In the genomic region with DNA sequence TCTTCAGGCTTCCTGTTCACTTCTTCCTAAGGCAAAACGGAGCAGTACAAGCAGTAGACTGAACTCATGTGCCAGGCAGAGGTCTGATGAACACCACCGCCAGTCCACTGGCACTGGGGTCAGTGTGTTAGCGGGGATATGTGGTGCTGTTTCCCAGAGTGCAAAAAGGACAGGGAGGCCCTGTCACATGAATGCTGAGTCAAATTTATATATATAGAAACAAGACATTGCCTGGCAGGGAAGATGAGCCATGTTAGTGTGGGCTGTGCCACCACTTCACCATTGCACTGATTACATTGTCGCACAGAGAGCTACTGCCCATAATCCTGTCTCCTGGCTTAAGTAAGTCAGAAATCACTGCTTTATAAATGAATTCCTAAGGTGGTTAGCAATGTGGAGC, we compare ENCODE assay signal across 21 cellular contexts.
"Had no signal": no experiment of that assay in that cellular context is flagged by ENCODE, and none has a peak within 500 bp of the region (broad histone marks: within the 10 kb centered on the region; RNA-seq: fewer than 3 reads in every experiment).

No MANE protein-coding gene starts in this region.

- H3K27me3 ChIP-seq: testis, uterus had no signal

- H3K9me3 ChIP-seq: testis, uterus had no signal

- H3K4me3 Mint-ChIP-seq: activated CD4-positive, alpha-beta T cell treated with anti-CD3 and anti-CD28 coated beads, Interleukin-2, amount 10 ng/mL, durations not matched to agents 24 days and 14 days; activated CD8-positive, alpha-beta memory T cell treated with anti-CD3 and anti-CD28 coated beads, Interleukin-2, amount 10 ng/mL, durations not matched to agents 7 days and 5 days; activated CD8-positive, alpha-beta T cell treated with anti-CD3 and anti-CD28 coated beads for 36 hours; activated naive CD4-positive, alpha-beta T cell treated with anti-CD3 and anti-CD28 coated beads, Interleukin-2, amount 10 ng/mL, durations not matched to agents 7 days and 5 days; stimulated activated naive B cell treated with anti-CD40 and anti-IgM and Interleukin-4, amounts not matched to agents 10 μg/mL and 1 μg/mL and 100 μg/mL, for 72 hours; T-helper 17 cell had no signal

- H3K4me1 ChIP-seq: parathyroid adenoma, testis, uterus had no signal

- H2AFZ ChIP-seq: parathyroid adenoma had no signal

- H3K27ac ChIP-seq: parathyroid adenoma, skin epidermis, testis, uterus had no signal

- ATAC-seq: activated CD4-positive, CD25-positive, alpha-beta regulatory T cell treated with anti-CD3 and anti-CD28 coated beads, Interleukin-2, amount 50 U/mL, for 24 hours; activated CD8-positive, alpha-beta memory T cell treated with anti-CD3 and anti-CD28 coated beads, Interleukin-2, amount 10 ng/mL, durations not matched to agents 7 days and 5 days; activated CD8-positive, alpha-beta T cell treated with anti-CD3 and anti-CD28 coated beads for 36 hours; stimulated activated naive B cell treated with anti-CD40 and anti-IgM and Interleukin-4, amounts not matched to agents 10 μg/mL and 1 μg/mL and 100 μg/mL, for 72 hours; T-helper 17 cell had no signal

- H3K27me3 Mint-ChIP-seq: activated CD4-positive, alpha-beta T cell treated with anti-CD3 and anti-CD28 coated beads, Interleukin-2, amount 10 ng/mL, durations not matched to agents 24 days and 14 days; activated CD8-positive, alpha-beta memory T cell treated with anti-CD3 and anti-CD28 coated beads, Interleukin-2, amount 10 ng/mL, durations not matched to agents 7 days and 5 days; activated CD8-positive, alpha-beta T cell treated with anti-CD3 and anti-CD28 coated beads for 36 hours; activated naive CD4-positive, alpha-beta T cell treated with anti-CD3 and anti-CD28 coated beads, Interleukin-2, amount 10 ng/mL, durations not matched to agents 7 days and 5 days; stimulated activated naive B cell treated with anti-CD40 and anti-IgM and Interleukin-4, amounts not matched to agents 10 μg/mL and 1 μg/mL and 100 μg/mL, for 72 hours; T-helper 17 cell had no signal

- H3K9ac ChIP-seq: parathyroid adenoma had no signal

- DNase-seq: activated CD4-positive, alpha-beta T cell treated with anti-CD3 and anti-CD28 coated beads, Interleukin-2, amount 10 ng/mL, durations not matched to agents 24 days and 14 days; activated CD8-positive, alpha-beta memory T cell treated with anti-CD3 and anti-CD28 coated beads, Interleukin-2, amount 10 ng/mL, durations not matched to agents 7 days and 5 days; activated CD8-positive, alpha-beta T cell treated with anti-CD3 and anti-CD28 coated beads for 36 hours; activated effector memory CD4-positive, alpha-beta T cell treated with anti-CD3 and anti-CD28 coated beads, Interleukin-2, amount 50 U/mL, for 16 hours; activated naive CD4-positive, alpha-beta T cell treated with anti-CD3 and anti-CD28 coated beads, Interleukin-2, amount 10 ng/mL, durations not matched to agents 7 days and 5 days; activated T-cell treated with anti-CD3 and anti-CD28 coated beads for 4 hours; cerebellar nuclear complex; foreskin fibroblast; hippocampal formation; mesenchymal stem cell; stimulated activated naive B cell treated with anti-CD40 and anti-IgM and Interleukin-4, amounts not matched to agents 10 μg/mL and 1 μg/mL and 100 μg/mL, for 72 hours; SW 1271; T-helper 17 cell; testis; trophoblast cell; uterus had no signal

- H3K27ac Mint-ChIP-seq: activated CD4-positive, alpha-beta T cell treated with anti-CD3 and anti-CD28 coated beads, Interleukin-2, amount 10 ng/mL, durations not matched to agents 24 days and 14 days; activated CD8-positive, alpha-beta memory T cell treated with anti-CD3 and anti-CD28 coated beads, Interleukin-2, amount 10 ng/mL, durations not matched to agents 7 days and 5 days; activated CD8-positive, alpha-beta T cell treated with anti-CD3 and anti-CD28 coated beads for 36 hours; activated naive CD4-positive, alpha-beta T cell treated with anti-CD3 and anti-CD28 coated beads, Interleukin-2, amount 10 ng/mL, durations not matched to agents 7 days and 5 days; stimulated activated naive B cell treated with anti-CD40 and anti-IgM and Interleukin-4, amounts not matched to agents 10 μg/mL and 1 μg/mL and 100 μg/mL, for 72 hours; T-helper 17 cell had no signal

- H3K4me1 Mint-ChIP-seq: activated CD4-positive, alpha-beta T cell treated with anti-CD3 and anti-CD28 coated beads, Interleukin-2, amount 10 ng/mL, durations not matched to agents 24 days and 14 days; activated CD8-positive, alpha-beta memory T cell treated with anti-CD3 and anti-CD28 coated beads, Interleukin-2, amount 10 ng/mL, durations not matched to agents 7 days and 5 days; activated naive CD4-positive, alpha-beta T cell treated with anti-CD3 and anti-CD28 coated beads, Interleukin-2, amount 10 ng/mL, durations not matched to agents 7 days and 5 days; stimulated activated naive B cell treated with anti-CD40 and anti-IgM and Interleukin-4, amounts not matched to agents 10 μg/mL and 1 μg/mL and 100 μg/mL, for 72 hours had no signal

- FAIRE-seq: bronchial epithelial cell, endometrium had no signal

- H3K79me2 ChIP-seq: parathyroid adenoma had no signal

- H3K4me3 ChIP-seq: skin epidermis, testis, uterus had no signal

- H3K9me3 Mint-ChIP-seq: activated CD4-positive, alpha-beta T cell treated with anti-CD3 and anti-CD28 coated beads, Interleukin-2, amount 10 ng/mL, durations not matched to agents 24 days and 14 days; activated CD8-positive, alpha-beta T cell treated with anti-CD3 and anti-CD28 coated beads for 36 hours; activated naive CD4-positive, alpha-beta T cell treated with anti-CD3 and anti-CD28 coated beads, Interleukin-2, amount 10 ng/mL, durations not matched to agents 7 days and 5 days; stimulated activated naive B cell treated with anti-CD40 and anti-IgM and Interleukin-4, amounts not matched to agents 10 μg/mL and 1 μg/mL and 100 μg/mL, for 72 hours had no signal

- H3K36me3 ChIP-seq: uterus had no signal
